23 cellular contexts compared by ENCODE assay signal in genomic region chr16:9075299-9076071, GRCh38. TPM values are rescaled to one million over a fixed set of nuclear protein-coding genes. Genes with fewer than 3 reads are reported as not detected.
DNase-seq lines count a peak whose midpoint lies in the region; ATAC-seq and TF ChIP-seq lines count a peak whose summit lies in the region.
"Had no signal": no experiment of that assay in that cellular context is flagged by ENCODE, and none has a peak within 500 bp of the region (broad histone marks: within the 10 kb centered on the region; RNA-seq: fewer than 3 reads in every experiment).

No MANE protein-coding gene starts in this region.

- peaks cover 47% of the 10 kb centered on the region for H3F3A ChIP-seq in MM.1S (ENCODE audit: insufficient read depth, low read length)

- H4K20me1 ChIP-seq in MM.1S (ENCODE audit: insufficient read depth, low read length) (no peaks in the 10 kb centered on the region), mammary epithelial cell (ENCODE audit: insufficient read depth, low read length) (no peaks in the 10 kb centered on the region)

- peaks cover 15% of the 10 kb centered on the region for H3K36me3 Mint-ChIP-seq in activated naive CD8-positive, alpha-beta T cell treated with anti-CD3 and anti-CD28 coated beads, Interleukin-2, amount 10 ng/mL, durations not matched to agents 7 days and 5 days
- H3K36me3 Mint-ChIP-seq in activated naive CD8-positive, alpha-beta T cell treated with anti-CD3 and anti-CD28 coated beads, Interleukin-2, amount 50 U/mL, for 24 hours (ENCODE audit: low read depth) = peaks cover 12% of the 10 kb centered on the region
- no peaks in the 10 kb centered on the region for H3K36me3 Mint-ChIP-seq in stimulated activated memory B cell treated with anti-CD40 and anti-IgM and Interleukin-4, amounts not matched to agents 10 μg/mL and 1 μg/mL and 100 μg/mL, for 72 hours
- H3K36me3 Mint-ChIP-seq in activated CD4-positive, alpha-beta memory T cell treated with anti-CD3 and anti-CD28 coated beads, Interleukin-2, amount 10 ng/mL, durations not matched to agents 7 days and 5 days (ENCODE audit: low read depth) = peaks cover 26% of the 10 kb centered on the region
- H3K36me3 Mint-ChIP-seq: neural progenitor cell had no signal

- peaks cover 10% of the 10 kb centered on the region for H3K9me3 Mint-ChIP-seq in activated naive CD8-positive, alpha-beta T cell treated with anti-CD3 and anti-CD28 coated beads, Interleukin-2, amount 10 ng/mL, durations not matched to agents 7 days and 5 days
- peaks cover 14% of the 10 kb centered on the region for H3K9me3 Mint-ChIP-seq in activated naive CD8-positive, alpha-beta T cell treated with anti-CD3 and anti-CD28 coated beads, Interleukin-2, amount 50 U/mL, for 24 hours
- peaks cover 4% of the 10 kb centered on the region for H3K9me3 Mint-ChIP-seq in stimulated activated memory B cell treated with anti-CD40 and anti-IgM and Interleukin-4, amounts not matched to agents 10 μg/mL and 1 μg/mL and 100 μg/mL, for 72 hours
- H3K9me3 Mint-ChIP-seq in activated CD4-positive, alpha-beta memory T cell treated with anti-CD3 and anti-CD28 coated beads, Interleukin-2, amount 10 ng/mL, durations not matched to agents 7 days and 5 days = peaks cover 14% of the 10 kb centered on the region

- H3K4me2 ChIP-seq in MM.1S (ENCODE audit: low read depth, low read length) = no peak overlapping the region
- no peak overlapping the region for H3K4me2 ChIP-seq in mammary epithelial cell (ENCODE audit: insufficient read depth, low read depth, low read length)
- H3K4me2 ChIP-seq: neural progenitor cell had no signal

- in situ Hi-C loops in mammary epithelial cell (cut with MboI; ENCODE audit: low sequenced_read_pairs in 2 of 2) = no loop called here

- H3K9me2 ChIP-seq in MM.1S (replicated peaks; ENCODE audit: insufficient read depth, low read length) = no peaks in the 10 kb centered on the region

- H2AFZ ChIP-seq in MM.1S (ENCODE audit: low read length) = no peak overlapping the region
- no peak overlapping the region for H2AFZ ChIP-seq in mammary epithelial cell (ENCODE audit: low read depth, low read length)
- H2AFZ ChIP-seq: neural progenitor cell had no signal

- CTCF ChIA-PET in mammary epithelial cell (lab: Charles Lee; ENCODE audit: low non-redundant PET) = no interaction called here
- CTCF ChIA-PET in activated CD4-positive, alpha-beta memory T cell treated with anti-CD3 and anti-CD28 coated beads, Interleukin-2, amount 10 ng/mL, durations not matched to agents 7 days and 5 days (lab: Charles Lee) = no interaction called here

- H3K27ac Mint-ChIP-seq in activated naive CD8-positive, alpha-beta T cell treated with anti-CD3 and anti-CD28 coated beads, Interleukin-2, amount 10 ng/mL, durations not matched to agents 7 days and 5 days = peak overlapping the region; percentile 8
- H3K27ac Mint-ChIP-seq in activated naive CD8-positive, alpha-beta T cell treated with anti-CD3 and anti-CD28 coated beads, Interleukin-2, amount 50 U/mL, for 24 hours = no peak overlapping the region
- peak overlapping the region; percentile 82 for H3K27ac Mint-ChIP-seq in stimulated activated memory B cell treated with anti-CD40 and anti-IgM and Interleukin-4, amounts not matched to agents 10 μg/mL and 1 μg/mL and 100 μg/mL, for 72 hours
- no peak overlapping the region for H3K27ac Mint-ChIP-seq in activated CD4-positive, alpha-beta memory T cell treated with anti-CD3 and anti-CD28 coated beads, Interleukin-2, amount 10 ng/mL, durations not matched to agents 7 days and 5 days
- H3K27ac Mint-ChIP-seq: neural progenitor cell; T-helper 2 cell treated with Interferon-gamma antibody and Interleukin-4, amounts not matched to agents 5 μg/mL and 100 μg/mL, for 36 hours had no signal

- H3K27me3 Mint-ChIP-seq in activated naive CD8-positive, alpha-beta T cell treated with anti-CD3 and anti-CD28 coated beads, Interleukin-2, amount 10 ng/mL, durations not matched to agents 7 days and 5 days = no peaks in the 10 kb centered on the region
- no peaks in the 10 kb centered on the region for H3K27me3 Mint-ChIP-seq in activated naive CD8-positive, alpha-beta T cell treated with anti-CD3 and anti-CD28 coated beads, Interleukin-2, amount 50 U/mL, for 24 hours
- H3K27me3 Mint-ChIP-seq in stimulated activated memory B cell treated with anti-CD40 and anti-IgM and Interleukin-4, amounts not matched to agents 10 μg/mL and 1 μg/mL and 100 μg/mL, for 72 hours = no peaks in the 10 kb centered on the region
- no peaks in the 10 kb centered on the region for H3K27me3 Mint-ChIP-seq in activated CD4-positive, alpha-beta memory T cell treated with anti-CD3 and anti-CD28 coated beads, Interleukin-2, amount 10 ng/mL, durations not matched to agents 7 days and 5 days
- H3K27me3 Mint-ChIP-seq: activated CD4-positive, alpha-beta T cell treated with anti-CD3 and anti-CD28 coated beads, Interleukin-2, amount 10 ng/mL, durations not matched to agents 7 days and 5 days had no signal

- H3K36me3 ChIP-seq in MM.1S (replicated peaks; ENCODE audit: insufficient read depth, low read length) (no peaks in the 10 kb centered on the region), mammary epithelial cell (ENCODE audit: insufficient read depth, low read length) (no peaks in the 10 kb centered on the region)
- H3K36me3 ChIP-seq: neural progenitor cell, prostate gland had no signal

- intact Hi-C loops in mammary epithelial cell (cut with micrococcal nuclease) (no loop called here), posterior vena cava (cut with DNase I) (no loop called here)

- peaks cover 37% of the 10 kb centered on the region for H3K4me1 Mint-ChIP-seq in activated naive CD8-positive, alpha-beta T cell treated with anti-CD3 and anti-CD28 coated beads, Interleukin-2, amount 10 ng/mL, durations not matched to agents 7 days and 5 days
- H3K4me1 Mint-ChIP-seq in activated naive CD8-positive, alpha-beta T cell treated with anti-CD3 and anti-CD28 coated beads, Interleukin-2, amount 50 U/mL, for 24 hours = peaks cover 68% of the 10 kb centered on the region
- peaks cover 32% of the 10 kb centered on the region for H3K4me1 Mint-ChIP-seq in stimulated activated memory B cell treated with anti-CD40 and anti-IgM and Interleukin-4, amounts not matched to agents 10 μg/mL and 1 μg/mL and 100 μg/mL, for 72 hours
- peaks cover 50% of the 10 kb centered on the region for H3K4me1 Mint-ChIP-seq in activated CD4-positive, alpha-beta memory T cell treated with anti-CD3 and anti-CD28 coated beads, Interleukin-2, amount 10 ng/mL, durations not matched to agents 7 days and 5 days

- H3K79me2 ChIP-seq in MM.1S (ENCODE audit: low read length) (no peaks in the 10 kb centered on the region), mammary epithelial cell (ENCODE audit: insufficient read depth, low read length) (no peaks in the 10 kb centered on the region)

- H3K4me3 Mint-ChIP-seq in activated naive CD8-positive, alpha-beta T cell treated with anti-CD3 and anti-CD28 coated beads, Interleukin-2, amount 10 ng/mL, durations not matched to agents 7 days and 5 days = no peak overlapping the region
- no peak overlapping the region for H3K4me3 Mint-ChIP-seq in activated naive CD8-positive, alpha-beta T cell treated with anti-CD3 and anti-CD28 coated beads, Interleukin-2, amount 50 U/mL, for 24 hours
- no peak overlapping the region for H3K4me3 Mint-ChIP-seq in stimulated activated memory B cell treated with anti-CD40 and anti-IgM and Interleukin-4, amounts not matched to agents 10 μg/mL and 1 μg/mL and 100 μg/mL, for 72 hours
- H3K4me3 Mint-ChIP-seq in activated CD4-positive, alpha-beta memory T cell treated with anti-CD3 and anti-CD28 coated beads, Interleukin-2, amount 10 ng/mL, durations not matched to agents 7 days and 5 days = no peak overlapping the region
- H3K4me3 Mint-ChIP-seq: activated CD4-positive, alpha-beta T cell treated with anti-CD3 and anti-CD28 coated beads, Interleukin-2, amount 10 ng/mL, durations not matched to agents 7 days and 5 days; neural progenitor cell; T-helper 2 cell treated with Interferon-gamma antibody and Interleukin-4, amounts not matched to agents 5 μg/mL and 100 μg/mL, for 36 hours had no signal

- no peak for DNase-seq in activated naive CD8-positive, alpha-beta T cell treated with anti-CD3 and anti-CD28 coated beads, Interleukin-2, amount 10 ng/mL, durations not matched to agents 7 days and 5 days
- DNase-seq in activated naive CD8-positive, alpha-beta T cell treated with anti-CD3 and anti-CD28 coated beads, Interleukin-2, amount 50 U/mL, for 24 hours = no peak
- DNase-seq in MM.1S = no peak
- no peak for DNase-seq in mammary epithelial cell
- no peak for DNase-seq in posterior vena cava (ENCODE audit: low spot score)
- DNase-seq in activated CD4-positive, alpha-beta memory T cell treated with anti-CD3 and anti-CD28 coated beads, Interleukin-2, amount 10 ng/mL, durations not matched to agents 7 days and 5 days = no peak
- DNase-seq: activated CD4-positive, alpha-beta T cell treated with anti-CD3 and anti-CD28 coated beads, Interleukin-2, amount 10 ng/mL, durations not matched to agents 7 days and 5 days; activated CD8-positive, alpha-beta memory T cell treated with anti-CD3 and anti-CD28 coated beads, Interleukin-2, amount 50 U/mL, for 4 hours; activated naive CD4-positive, alpha-beta T cell treated with anti-CD3 and anti-CD28 coated beads, Interleukin-2, amount 50 U/mL, for 16 hours; anterior cingulate cortex; central memory CD4-positive, alpha-beta T cell; MV-4-11; NCI-H1694 treated with DMSO at 0.1 percent for 48 hours; NCI-H2171; NCI-H524 treated with DMSO at 0.1 percent for 48 hours; RPMI8226; stimulated activated CD8-positive, alpha-beta memory T cell treated with anti-CD3 and anti-CD28 coated beads, Interleukin-4, amount 100 ng/mL, for 48 hours had no signal

- no TSS peak for BruUV-seq in mammary epithelial cell (replicated peaks; lab: Mats Ljungman, UMichigan)

- no peak for ATAC-seq in activated naive CD8-positive, alpha-beta T cell treated with anti-CD3 and anti-CD28 coated beads, Interleukin-2, amount 10 ng/mL, durations not matched to agents 7 days and 5 days (ENCODE audit: low read depth)
- no peak for ATAC-seq in activated naive CD8-positive, alpha-beta T cell treated with anti-CD3 and anti-CD28 coated beads, Interleukin-2, amount 50 U/mL, for 24 hours
- ATAC-seq in stimulated activated memory B cell treated with anti-CD40 and anti-IgM and Interleukin-4, amounts not matched to agents 10 μg/mL and 1 μg/mL and 100 μg/mL, for 72 hours = no peak
- no peak for ATAC-seq in HG02885 (IDR thresholded peaks at IDR 0.05; ENCODE audit: poor library complexity, unreplicated experiment)

- dilution Hi-C loops in mammary epithelial cell (cut with HindIII; ENCODE audit: low sequenced_read_pairs) = no loop called here

- TF ChIP-seq CTCF in MM.1S (IDR thresholded peaks at IDR 0.05; ENCODE audit: low read length) = no peak
- no peak for TF ChIP-seq CTCF in mammary epithelial cell (conservative IDR thresholded peaks at IDR 0.05 in 1 of 2, IDR thresholded peaks at IDR 0.05 in 1 of 2; ENCODE audit: extremely low read depth in 1 of 2, insufficient read depth in 1 of 2, low read depth in 1 of 2, low read length in 2 of 2)

- peak overlapping the region; percentile 78; the same call in 1 of the 2 replicates for H3K27ac ChIP-seq in MM.1S (ENCODE audit: low read length)
- peak overlapping the region; percentile 65 for H3K27ac ChIP-seq in mammary epithelial cell (ENCODE audit: insufficient read depth, low read depth, low read length)
- H3K27ac ChIP-seq: neural progenitor cell, prostate gland, VCaP had no signal

- H3K27me3 ChIP-seq in MM.1S (replicated peaks; ENCODE audit: insufficient read depth, low read length) = no peaks in the 10 kb centered on the region
- no peaks in the 10 kb centered on the region for H3K27me3 ChIP-seq in mammary epithelial cell (ENCODE audit: insufficient read depth, low read length)
- H3K27me3 ChIP-seq: neural progenitor cell had no signal

- POLR2A ChIA-PET in activated naive CD8-positive, alpha-beta T cell treated with anti-CD3 and anti-CD28 coated beads, Interleukin-2, amount 10 ng/mL, durations not matched to agents 7 days and 5 days (lab: Charles Lee) = interaction anchor here (11.3 kb wide), 1 partner anchor 15 kb away, joined by 227 read pairs; the partner anchor contains the start of gene HAPSTR1
- POLR2A ChIA-PET in activated CD4-positive, alpha-beta memory T cell treated with anti-CD3 and anti-CD28 coated beads, Interleukin-2, amount 10 ng/mL, durations not matched to agents 7 days and 5 days (lab: Charles Lee) = interaction anchor here (0.6 to 11.3 kb wide), 2 partner anchors 16 to 65 kb away, joined by 3 to 234 read pairs; partner anchors contain the start of gene HAPSTR1

- H3K4me3 ChIP-seq in MM.1S (ENCODE audit: low read length) (no peak overlapping the region), mammary epithelial cell (replicated peaks in 1 of 3; ENCODE audit: insufficient read depth in 1 of 3, low read depth in 2 of 3, low read length in 3 of 3) (no peak overlapping the region)
- H3K4me3 ChIP-seq: neural progenitor cell, prostate gland had no signal

- no peaks in the 10 kb centered on the region for H3K9me3 ChIP-seq in MM.1S (replicated peaks; ENCODE audit: insufficient read depth, low read length)
- H3K9me3 ChIP-seq in mammary epithelial cell (replicated peaks; ENCODE audit: insufficient read depth, low read length) = no peaks in the 10 kb centered on the region
- H3K9me3 ChIP-seq: prostate gland had no signal

- H3K4me1 ChIP-seq in MM.1S (ENCODE audit: low read length) = peaks cover 55% of the 10 kb centered on the region
- peaks cover 55% of the 10 kb centered on the region for H3K4me1 ChIP-seq in mammary epithelial cell (ENCODE audit: insufficient read depth, low read length)
- H3K4me1 ChIP-seq: neural progenitor cell, prostate gland had no signal

- 100% methylated on average over 5 of the region's 5 CpGs for WGBS in mammary epithelial cell (ENCODE audit: low coverage, missing lambda C conversion rate)

- no peak overlapping the region for H3K9ac ChIP-seq in MM.1S (ENCODE audit: low read length)
- no peak overlapping the region for H3K9ac ChIP-seq in mammary epithelial cell (ENCODE audit: insufficient read depth, low read length)
- H3K9ac ChIP-seq: neural progenitor cell had no signal

RNA-seq across cellular contexts. Expression of gene HAPSTR1, which starts 16.0 kb away (rescaled TPM):
- total RNA-seq in activated naive CD8-positive, alpha-beta T cell treated with anti-CD3 and anti-CD28 coated beads, Interleukin-2, amount 10 ng/mL, durations not matched to agents 7 days and 5 days = 10 to 100 TPM; 71.6 to 72.2 TPM
- total RNA-seq in mammary epithelial cell (100 to 1,000 TPM in 1 of 2 donors, 10 to 100 TPM in 1; 92.6 to 124 TPM), posterior vena cava (10 to 100 TPM; 63.9 to 65.7 TPM)
- polyA plus RNA-seq in mammary epithelial cell = 21.6 TPM
- 84.4 TPM for polyA minus RNA-seq in mammary epithelial cell
- 10 to 100 TPM; 65.1 to 65.3 TPM for total RNA-seq in activated CD4-positive, alpha-beta memory T cell treated with anti-CD3 and anti-CD28 coated beads, Interleukin-2, amount 10 ng/mL, durations not matched to agents 7 days and 5 days

Comparison
In these comparisons a context has a peak if more than half of its experiments do, and no peak if none do; other contexts are left out.
1. H3K27ac Mint-ChIP-seq: peak in activated naive CD8-positive, alpha-beta T cell treated with anti-CD3 and anti-CD28 coated beads, Interleukin-2, amount 10 ng/mL, durations not matched to agents 7 days and 5 days (single experiment) and stimulated activated memory B cell treated with anti-CD40 and anti-IgM and Interleukin-4, amounts not matched to agents 10 μg/mL and 1 μg/mL and 100 μg/mL, for 72 hours (single experiment); none in activated naive CD8-positive, alpha-beta T cell treated with anti-CD3 and anti-CD28 coated beads, Interleukin-2, amount 50 U/mL, for 24 hours (single experiment) and activated CD4-positive, alpha-beta memory T cell treated with anti-CD3 and anti-CD28 coated beads, Interleukin-2, amount 10 ng/mL, durations not matched to agents 7 days and 5 days (single experiment).